Comparison of ENCODE assay signal across 5 cellular contexts in the genomic region with DNA sequence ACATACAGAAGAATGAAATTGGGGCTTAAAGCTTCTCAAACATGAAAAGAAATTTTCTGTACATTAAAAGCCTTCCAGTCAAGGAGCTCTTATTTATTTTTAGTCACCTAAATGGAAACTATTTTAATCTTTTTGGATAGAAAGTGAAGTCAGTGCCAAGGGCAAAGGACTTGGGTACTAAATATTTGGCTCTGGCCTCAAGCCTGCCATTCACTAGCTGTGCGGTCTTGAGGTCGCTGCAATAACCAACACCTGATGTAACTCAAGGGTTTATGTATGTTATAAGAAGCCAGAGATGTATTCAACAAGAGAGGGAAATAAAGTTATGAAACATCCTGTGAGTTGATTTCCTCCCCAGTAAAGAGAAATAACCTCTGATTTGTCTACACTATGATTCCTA. TPM values are rescaled to one million over a fixed set of nuclear protein-coding genes. Genes with fewer than 3 reads are reported as not detected.
"Had no signal": no experiment of that assay in that cellular context is flagged by ENCODE, and none has a peak within 500 bp of the region (broad histone marks: within the 10 kb centered on the region; RNA-seq: fewer than 3 reads in every experiment).

No MANE protein-coding gene starts in this region.

- H3K4me3 ChIP-seq: K562 had no signal

- ATAC-seq: HepG2, K562 had no signal

- H3K27ac ChIP-seq: HL-60 had no signal

- DNase-seq: IMR-90 had no signal

RNA-seq across cellular contexts. Expression of a gene that starts 49.5 kb away (rescaled TPM):
- total RNA-seq: HepG2 had no signal
- polyA plus RNA-seq: IgD-negative memory B cell had no signal
